ENCODE assay signal across 8 cellular contexts in the genomic region with DNA sequence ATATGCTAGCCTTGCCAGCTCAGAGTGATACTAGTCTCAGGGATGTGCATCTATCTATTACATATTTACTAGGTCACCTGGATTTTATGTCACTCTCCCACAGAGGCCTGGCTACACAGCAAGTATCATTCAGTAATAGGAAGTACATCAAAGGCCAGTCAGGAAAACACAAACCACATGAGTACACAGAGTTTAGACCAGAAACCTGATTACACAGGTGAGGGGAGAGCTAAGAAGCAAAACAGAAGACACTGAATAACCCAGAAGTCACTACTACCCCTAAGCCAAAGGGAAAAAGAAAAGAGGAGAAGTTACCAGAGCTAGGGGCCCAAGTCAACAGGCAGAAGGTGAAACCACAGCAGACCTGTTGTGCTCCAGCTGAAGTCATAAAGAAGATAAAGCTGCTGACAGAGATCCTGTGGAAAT.
A peak's percentile ranks its signal among the peaks of the same experiment; 100 is the strongest.
DNase-seq lines count a peak whose midpoint lies in the region; ATAC-seq and TF ChIP-seq lines count a peak whose summit lies in the region.
"Had no signal": no experiment of that assay in that cellular context is flagged by ENCODE, and none has a peak within 500 bp of the region (broad histone marks: within the 10 kb centered on the region; RNA-seq: fewer than 3 reads in every experiment).

No MANE protein-coding gene starts in this region.

- no peaks in the 10 kb centered on the region for H3K36me3 Mint-ChIP-seq in nephron progenitor cell (ENCODE audit: low read depth)

- no peaks in the 10 kb centered on the region for H3K9me3 Mint-ChIP-seq in nephron progenitor cell

- H3K4me1 Mint-ChIP-seq in nephron progenitor cell = peaks cover 7% of the 10 kb centered on the region

- ATAC-seq in GM19025 (IDR thresholded peaks at IDR 0.05; ENCODE audit: low read depth, unreplicated experiment) (peak; percentile 84), HG02642 (IDR thresholded peaks at IDR 0.05; ENCODE audit: poor library complexity, unreplicated experiment) (peak; percentile 85), GM19328 (IDR thresholded peaks at IDR 0.05; ENCODE audit: unreplicated experiment) (no peak)

- H3K27ac Mint-ChIP-seq in nephron progenitor cell = peak overlapping the region; percentile 18

- H3K27me3 Mint-ChIP-seq in nephron progenitor cell (ENCODE audit: low read depth, poor library complexity) = peaks cover 2% of the 10 kb centered on the region

- H3K4me3 Mint-ChIP-seq in nephron progenitor cell = no peak overlapping the region

- DNase-seq in OCI-M1 (lab: John Stamatoyannopoulos, UW) = peak; percentile 22
- no peak for DNase-seq in nephron progenitor cell
- DNase-seq in NCI-H2081 treated with DMSO at 0.1 percent for 48 hours (lab: John Stamatoyannopoulos, UW) = no peak
- no peak for DNase-seq in NCI-H1092 treated with DMSO at 0.1 percent for 48 hours (lab: John Stamatoyannopoulos, UW)
- DNase-seq: NCI-H226 had no signal

- no peak for TF ChIP-seq CTCF in nephron progenitor cell (IDR thresholded peaks at IDR 0.05)
